Comparison of ENCODE assay signal across 16 cellular contexts in genomic region chr2:238441262-238442114, GRCh38. TPM values are rescaled to one million over a fixed set of nuclear protein-coding genes. Genes with fewer than 3 reads are reported as not detected.
DNase-seq lines count a peak whose midpoint lies in the region; ATAC-seq, FAIRE-seq and TF ChIP-seq lines count a peak whose summit lies in the region.
"Had no signal": no experiment of that assay in that cellular context is flagged by ENCODE, and none has a peak within 500 bp of the region (broad histone marks: within the 10 kb centered on the region; RNA-seq: fewer than 3 reads in every experiment).

No MANE protein-coding gene starts in this region.

- TF ChIP-seq POLR2A in HepG2 (IDR thresholded peaks at IDR 0.05; ENCODE audit: insufficient read depth in 1 of 2, low read depth in 2 of 2, low read length in 2 of 2) = peak; percentile 49 to 54; a peak in 3 of 4 replicates

- DNase-seq in BE2C = peak; percentile 51
- peak; percentile 24 for DNase-seq in HEK293T (ENCODE audit: extremely low spot score)
- peak; percentile 88 for DNase-seq in HepG2 (ENCODE audit: low spot score)
- DNase-seq in DMS114 treated with DMSO at 0.1 percent for 48 hours (lab: John Stamatoyannopoulos, UW; ENCODE audit: unreplicated experiment) = no peak
- no peak for DNase-seq in NCI-H1105 (lab: John Stamatoyannopoulos, UW)
- no peak for DNase-seq in occipital lobe (lab: John Stamatoyannopoulos, UW)
- DNase-seq in activated CD4-positive, CD25-positive, alpha-beta regulatory T cell (lab: John Stamatoyannopoulos, UW) = no peak
- DNase-seq: activated CD4-positive, CD25-positive, alpha-beta regulatory T cell treated with anti-CD3 and anti-CD28 coated beads, Interleukin-2, amount 50 U/mL, for 72 hours; NCI-H1048; NCI-H510A; PC-9; stimulated activated CD4-positive, alpha-beta T cell treated with anti-CD3 and anti-CD28 coated beads, Interleukin-1b, Interleukin-23, amount 100 ng/mL, for 48 hours had no signal

- BruUV-seq in HepG2 (replicated peaks; lab: Mats Ljungman, UMichigan) = no TSS peak

- H3K4me1 Mint-ChIP-seq in brain = peaks cover 45% of the 10 kb centered on the region

- no peaks in the 10 kb centered on the region for H3K27me3 Mint-ChIP-seq in brain
- H3K27me3 Mint-ChIP-seq: B cell had no signal

- H3K4me1 ChIP-seq in BE2C (peaks cover 7% of the 10 kb centered on the region), HepG2 (ENCODE audit: insufficient read depth, low read length) (peaks cover 41% of the 10 kb centered on the region)

- no peaks in the 10 kb centered on the region for H3K27me3 ChIP-seq in BE2C
- H3K27me3 ChIP-seq in HepG2 (ENCODE audit: control insufficient read depth in 1 of 2, insufficient read depth in 2 of 2, low read length in 2 of 2) = no peaks in the 10 kb centered on the region
- H3K27me3 ChIP-seq: adrenal gland had no signal

- H4K20me1 ChIP-seq in HepG2 (ENCODE audit: insufficient read depth, low read length) = no peaks in the 10 kb centered on the region

- no peak overlapping the region for H3K4me3 ChIP-seq in BE2C (ENCODE audit: low read depth, low read length)
- peak overlapping the region; percentile 16 to 52 (median 18); a peak in 4 of 6 replicates for H3K4me3 ChIP-seq in HepG2 (replicated peaks in 1 of 3; ENCODE audit: insufficient read depth in 1 of 3, low read depth in 2 of 3, low read length in 3 of 3)
- H3K4me3 ChIP-seq: adrenal gland, PC-9 had no signal

- intact Hi-C loops in HepG2 (cut with micrococcal nuclease; ENCODE audit: unreplicated experiment) = loop anchor here (1.0 to 10.0 kb wide), 3 partner anchors 8 to 377 kb away; partner anchors contain the start of gene SCLY

- POLR2A ChIA-PET in HEK293T (lab: Yijun Ruan, JAX) = no interaction called here
- POLR2A ChIA-PET in HepG2 (lab: Yijun Ruan, JAX) = interaction anchor here (1.0 to 1.4 kb wide), 7 partner anchors 8 to 71 kb away, joined by 3 to 7 read pairs (median 4); no protein-coding TSS in a partner anchor

- ATAC-seq in HepG2 = peak; percentile 99

- H3K4me3 Mint-ChIP-seq in brain = peak overlapping the region in 3 of 5 experiments; percentile 1 to 48 (median 31)
- H3K4me3 Mint-ChIP-seq: B cell had no signal

- CTCF ChIA-PET in HEK293T (lab: Yijun Ruan, JAX) (interaction anchor here (0.7 kb wide), 1 partner anchor 744 kb away, joined by 5 read pairs; no protein-coding TSS in a partner anchor), HepG2 (lab: Yijun Ruan, JAX; ENCODE audit: low intra/inter-chr PET ratio, low total read pairs) (no interaction called here)

- peak; percentile 85 for FAIRE-seq in HepG2 (lab: Jason Lieb, UNC)
- FAIRE-seq: HTR-8/SVneo had no signal

- H3K9ac ChIP-seq in HepG2 (ENCODE audit: insufficient read depth, low read depth, low read length) = peak overlapping the region; percentile 24

- H3K9me3 ChIP-seq in BE2C (no peaks in the 10 kb centered on the region), HepG2 (ENCODE audit: low read length) (no peaks in the 10 kb centered on the region)
- H3K9me3 ChIP-seq: adrenal gland had no signal

- H3K4me2 ChIP-seq in HepG2 (ENCODE audit: low read depth, low read length) = peak overlapping the region; percentile 82

- TF ChIP-seq EP300 in HepG2 (IDR thresholded peaks at IDR 0.05; ENCODE audit: low read depth in 2 of 2, low read length in 2 of 2) (peak in 1 of 2 experiments; percentile 75; a peak in 1 of 4 replicates), HepG2 (CRISPR knock-in tag; IDR thresholded peaks at IDR 0.05; ENCODE audit: borderline replicate concordance) (0 out of 2 replicates have a peak, but pooled peaks have one; percentile 32)

- peak overlapping the region; percentile 10 to 65 (median 23) for H3K27ac Mint-ChIP-seq in brain
- H3K27ac Mint-ChIP-seq: B cell had no signal

- peak; percentile 78 for TF ChIP-seq RAD21 in HepG2 (CRISPR knock-in tag; IDR thresholded peaks at IDR 0.05)

- peaks cover 66% of the 10 kb centered on the region for H3K36me3 Mint-ChIP-seq in brain

- TF ChIP-seq CTCF in BE2C (IDR thresholded peaks at IDR 0.05; ENCODE audit: low read depth, low read length) (0 out of 2 replicates have a peak, but pooled peaks have one; percentile 18), brain (conservative IDR thresholded peaks at IDR 0.05) (no peak), HepG2 (CRISPR knock-in tag; IDR thresholded peaks at IDR 0.05) (peak; percentile 87)

- peaks cover 71% of the 10 kb centered on the region for H3K79me2 ChIP-seq in HepG2 (ENCODE audit: insufficient read depth, low read length)

- 28% methylated on average over 17 of the region's 17 CpGs for WGBS in HepG2 (ENCODE audit: low lambda C conversion rate)

- H3K27ac ChIP-seq in HepG2 (ENCODE audit: extremely low read length, insufficient read depth, low read length) = peak overlapping the region; percentile 65
- H3K27ac ChIP-seq: adrenal gland had no signal

- in situ Hi-C loops in HepG2 (cut with HindIII; ENCODE audit: extremely low pct_ligation_motif_present, low pct_unique_long_range_greater_than_20kb) = no loop called here

- no peak overlapping the region for H2AFZ ChIP-seq in HepG2 (ENCODE audit: low read length)
- H2AFZ ChIP-seq: PC-9 had no signal

- no peaks in the 10 kb centered on the region for H3K9me3 Mint-ChIP-seq in brain

- H3K36me3 ChIP-seq in BE2C = peaks cover 28% of the 10 kb centered on the region
- peaks cover 29 to 71% of the 10 kb centered on the region in 2 experiments for H3K36me3 ChIP-seq in HepG2 (replicated peaks in 1 of 2; ENCODE audit: control insufficient read depth in 1 of 2, insufficient read depth in 2 of 2, low read length in 2 of 2)

TF ChIP-seq in HEK293T, 16 proteins besides CTCF, POLR2A, EP300 and RAD21 (continues in another document):
- TF ChIP-seq NFRKB (IDR thresholded peaks at IDR 0.05) (no peak), SP1 (IDR thresholded peaks at IDR 0.05) (no peak), FOXM1 (IDR thresholded peaks at IDR 0.05; ENCODE audit: borderline replicate concordance) (no peak), FOXA1 (IDR thresholded peaks at IDR 0.05) (no peak), CTBP1 (IDR thresholded peaks at IDR 0.05; ENCODE audit: borderline replicate concordance) (no peak), PKNOX1 (IDR thresholded peaks at IDR 0.05) (no peak), ARNT (IDR thresholded peaks at IDR 0.05) (no peak), HDGF (IDR thresholded peaks at IDR 0.05; ENCODE audit: borderline replicate concordance) (no peak), LEF1 (IDR thresholded peaks at IDR 0.05; ENCODE audit: borderline replicate concordance) (no peak)

TF ChIP-seq in HepG2, 621 proteins besides CTCF, POLR2A, EP300 and RAD21 (continues in another document):
- TF ChIP-seq ZNF501 (CRISPR knock-in tag; IDR thresholded peaks at IDR 0.05) (peak; percentile 81), ZNF558 (CRISPR knock-in tag; IDR thresholded peaks at IDR 0.05; ENCODE audit: borderline replicate concordance) (no peak), HHEX (CRISPR knock-in tag; IDR thresholded peaks at IDR 0.05) (peak; percentile 59; the same call in 1 of the 2 replicates), THAP9 (CRISPR knock-in tag; IDR thresholded peaks at IDR 0.05; ENCODE audit: borderline replicate concordance) (peak; percentile 42; the same call in 1 of the 2 replicates), ZNF350 (CRISPR knock-in tag; IDR thresholded peaks at IDR 0.05; ENCODE audit: borderline replicate concordance, low read depth) (peak; percentile 91), PCBP1 (IDR thresholded peaks at IDR 0.05; ENCODE audit: borderline replicate concordance, low read depth, low read length) (no peak)

RNA-seq across cellular contexts. Expression of gene ASB1, which starts 14.8 kb away (rescaled TPM):
- 39.2 TPM for polyA plus RNA-seq in BE2C (2012; ENCODE audit: insufficient read depth, insufficient read length, low read depth)
- polyA plus RNA-seq in brain (ENCODE audit: insufficient read depth, low read depth, low replicate concordance) (25.8 TPM), HepG2 (2011; rRNA removed) (45.6 and 49.2 TPM in 2 replicates)
- total RNA-seq in HepG2 (2016; rRNA removed; fragmentation: Illumina TruSeq; extraction: Trizol) (47.5 and 48.6 TPM in 2 replicates), occipital lobe (17.8 TPM)
- 36.1 and 38.8 TPM in 2 replicates for total RNA-seq in HepG2 (2016; cell fraction: cytosol; rRNA removed; fragmentation: Illumina TruSeq; extraction: Trizol; ENCODE audit: low read depth)
- 42.9 and 49.7 TPM in 2 replicates for total RNA-seq in HepG2 (2016; cell fraction: insoluble cytoplasmic fraction; rRNA removed; fragmentation: Illumina TruSeq; extraction: Trizol)
- 46.0 and 48.9 TPM in 2 replicates for total RNA-seq in HepG2 (2016; cell fraction: membrane; rRNA removed; fragmentation: Illumina TruSeq; extraction: Trizol)
- 36.1 and 43.2 TPM in 2 replicates for total RNA-seq in HepG2 (2016; cell fraction: nucleus; rRNA removed; fragmentation: Illumina TruSeq; extraction: Trizol)
- polyA plus RNA-seq in HepG2 (2011; cell fraction: cytosol; rRNA removed) = 33.5 and 52.6 TPM in 2 replicates
- 151 and 167 TPM in 2 replicates for polyA plus RNA-seq in HepG2 (2011; cell fraction: nucleus; rRNA removed)
- 36.1 and 37.5 TPM in 2 replicates for polyA plus RNA-seq in HepG2 (2012)
- polyA plus RNA-seq in HepG2 (2016; cell fraction: cytosol; fragmentation: Illumina TruSeq; extraction: Trizol; ENCODE audit: low read depth) = 39.0 and 42.6 TPM in 2 replicates
- polyA plus RNA-seq in HepG2 (2016; cell fraction: insoluble cytoplasmic fraction; fragmentation: Illumina TruSeq; extraction: Trizol; ENCODE audit: low read depth) = 48.6 and 51.7 TPM in 2 replicates
- polyA plus RNA-seq in HepG2 (2016; cell fraction: membrane; fragmentation: Illumina TruSeq; extraction: Trizol; ENCODE audit: low read depth) = 45.0 and 48.7 TPM in 2 replicates
- 83.8 and 85.3 TPM in 2 replicates for polyA plus RNA-seq in HepG2 (2016; cell fraction: nucleus; fragmentation: Illumina TruSeq; extraction: Trizol; ENCODE audit: insufficient read depth, low read depth)
- polyA minus RNA-seq in HepG2 (2011; rRNA and poly(A)+ RNA removed; ENCODE audit: low replicate concordance) = 19.6 and 68.1 TPM in 2 replicates
- 23.7 TPM in 2 replicates for polyA minus RNA-seq in HepG2 (2011; cell fraction: cytosol; rRNA and poly(A)+ RNA removed)
- polyA minus RNA-seq in HepG2 (2011; cell fraction: nucleus; rRNA and poly(A)+ RNA removed) = 45.2 and 49.1 TPM in 2 replicates

Comparison
In these comparisons a context has a peak if more than half of its experiments do, and no peak if none do; other contexts are left out.
1. DNase-seq: peak in BE2C (single experiment), HEK293T (single experiment) and HepG2 (single experiment); none in DMS114 treated with DMSO at 0.1 percent for 48 hours (single experiment), NCI-H1105 (single experiment), occipital lobe (single experiment) and activated CD4-positive, CD25-positive, alpha-beta regulatory T cell (0 of 4).
2. CTCF ChIP-seq: peak in BE2C (single experiment) and HepG2 (single experiment); none in brain (0 of 2).